ENCODE assay signal across 20 cellular contexts in genomic region chr12:15754233-15754632, GRCh38. TPM values are rescaled to one million over a fixed set of nuclear protein-coding genes. Genes with fewer than 3 reads are reported as not detected.
A peak's percentile ranks its signal among the peaks of the same experiment; 100 is the strongest.
DNase-seq lines count a peak whose midpoint lies in the region; ATAC-seq and TF ChIP-seq lines count a peak whose summit lies in the region.
"Had no signal": no experiment of that assay in that cellular context is flagged by ENCODE, and none has a peak within 500 bp of the region (broad histone marks: within the 10 kb centered on the region; RNA-seq: fewer than 3 reads in every experiment).

No MANE protein-coding gene starts in this region.

- BruUV-seq in IMR-90 (replicated peaks; lab: Mats Ljungman, UMichigan), result no TSS peak

- peak overlapping the region; percentile 55; the same call in 1 of the 2 replicates for H3K23ac ChIP-seq in IMR-90 (ENCODE audit: low read depth, low read length)

- H3K79me1 ChIP-seq in IMR-90 (ENCODE audit: low read depth in 1 of 2, low read length in 2 of 2), result peaks cover 35 to 72% of the 10 kb centered on the region in 2 experiments

- CTCF ChIA-PET in IMR-90 (lab: Yijun Ruan, JAX), result interaction anchor here (0.7 to 1.0 kb wide), 3 partner anchors 9 to 55 kb away, joined by 3 to 5 read pairs (median 4); no protein-coding TSS in a partner anchor

- WGBS in IMR-90 (ENCODE audit: extremely low coverage in 2 of 2, insufficient read length in 1 of 2), 2 experiments, result no CpG with 5 or more reads among the region's 2 CpGs

- no peak overlapping the region for H3K4me3 ChIP-seq in IMR-90 (ENCODE audit: insufficient read depth, low read depth, low read length)
- H3K4me3 ChIP-seq: ovary, right lobe of liver had no signal

- H3K9me3 ChIP-seq in IMR-90 (ENCODE audit: control insufficient read depth, insufficient read depth, low read length), result no peaks in the 10 kb centered on the region
- H3K9me3 ChIP-seq: Caco-2, ovary, right lobe of liver had no signal

- in situ Hi-C loops in IMR-90 (cut with MboI; ENCODE audit: low sequenced_read_pairs), result no loop called here

- H3K36me3 ChIP-seq in IMR-90 (ENCODE audit: control insufficient read depth, insufficient read depth, low read length), result no peaks in the 10 kb centered on the region
- H3K36me3 ChIP-seq: ovary, right lobe of liver had no signal

- no peak overlapping the region for H3K18ac ChIP-seq in IMR-90 (ENCODE audit: low read depth, low read length)

- TF ChIP-seq RAD21 in IMR-90 (IDR thresholded peaks at IDR 0.05; ENCODE audit: low read length), result no peak

- H2AK5ac ChIP-seq in IMR-90 (ENCODE audit: low read depth, low read length), result peak overlapping the region; percentile 87; the same call in 1 of the 2 replicates

- no peaks in the 10 kb centered on the region for H3K27me3 ChIP-seq in IMR-90 (ENCODE audit: control insufficient read depth, insufficient read depth, low read length)
- H3K27me3 ChIP-seq: foreskin keratinocyte, ovary, right lobe of liver had no signal

- H4K20me1 ChIP-seq in IMR-90 (ENCODE audit: insufficient read depth, low read length), result peaks cover 29% of the 10 kb centered on the region; the same call in 1 of the 2 replicates

- ATAC-seq in IMR-90 (ENCODE audit: low read depth) (peak; percentile 57), HG03520 (IDR thresholded peaks at IDR 0.05; ENCODE audit: unreplicated experiment) (no peak)
- ATAC-seq: effector memory CD8-positive, alpha-beta T cell; foreskin keratinocyte; HCT116; right lobe of liver had no signal

- H2AFZ ChIP-seq in IMR-90 (replicated peaks; ENCODE audit: low read length, poor library complexity), result no peak overlapping the region

- dilution Hi-C loops in IMR-90 (cut with HindIII; ENCODE audit: low sequenced_read_pairs, unreplicated experiment), result no loop called here

- peak overlapping the region; percentile 73; the same call in 1 of the 2 replicates for H2BK120ac ChIP-seq in IMR-90 (ENCODE audit: low read depth, low read length)

- no peak overlapping the region for H3K56ac ChIP-seq in IMR-90 (ENCODE audit: extremely low read depth, insufficient read depth, low read length)

- H3K9ac ChIP-seq in IMR-90 (ENCODE audit: low read depth, low read length), result no peak overlapping the region

- peak overlapping the region; percentile 74; the same call in 1 of the 2 replicates for H4K91ac ChIP-seq in IMR-90 (ENCODE audit: insufficient read depth, low read depth, low read length)

- H4K5ac ChIP-seq in IMR-90 (ENCODE audit: low read depth, low read length), result no peak overlapping the region

- peaks cover 18% of the 10 kb centered on the region for H3K4me1 ChIP-seq in IMR-90 (ENCODE audit: control insufficient read depth, insufficient read depth, low read length)
- H3K4me1 ChIP-seq: foreskin keratinocyte, right lobe of liver had no signal

- H3K14ac ChIP-seq in IMR-90 (replicated peaks; ENCODE audit: low read depth, low read length), result no peak overlapping the region; the same call in 1 of the 2 replicates

- H2AK9ac ChIP-seq in IMR-90 (replicated peaks; ENCODE audit: low read depth, low read length, poor library complexity), result no peak overlapping the region

- TF ChIP-seq CTCF in IMR-90 (conservative IDR thresholded peaks at IDR 0.05; ENCODE audit: low read depth, low read length), result no peak

- H3K9me1 ChIP-seq in IMR-90 (ENCODE audit: insufficient read depth, low read length), result peaks cover 18% of the 10 kb centered on the region

- intact Hi-C loops in IMR-90 (cut with micrococcal nuclease), result no loop called here

- POLR2A ChIA-PET in IMR-90 (lab: Charles Lee; ENCODE audit: unreplicated experiment), result no interaction called here

- H2BK15ac ChIP-seq in IMR-90 (ENCODE audit: low read depth, low read length), result peak overlapping the region; percentile 94; the same call in 1 of the 3 replicates

- peak overlapping the region; percentile 52 for H2BK5ac ChIP-seq in IMR-90 (ENCODE audit: low read depth, low read length, poor library complexity, severe bottlenecking)

- DNase-seq in IMR-90, result peak; percentile 65
- peak; percentile 48 for DNase-seq in dermis blood vessel endothelial cell
- peak; percentile 77 for DNase-seq in iris pigment epithelial cell (ENCODE audit: low read depth)
- no peak for DNase-seq in NCI-H82 (lab: John Stamatoyannopoulos, UW)
- DNase-seq in GM19238 (ENCODE audit: insufficient read length, low spot score), result no peak
- no peak for DNase-seq in HUDEP-2 (lab: John Stamatoyannopoulos, UW; ENCODE audit: unreplicated experiment in 76 of 76)
- DNase-seq: activated CD4-positive, alpha-beta T cell treated with anti-CD3 and anti-CD28 coated beads, Interleukin-2, amount 50 U/mL, for 4 hours; activated naive CD4-positive, alpha-beta T cell; activated T-cell treated with anti-CD3 and anti-CD28 coated beads, Interleukin-2, amount 50 U/mL, for 1 hour; Caco-2; effector memory CD8-positive, alpha-beta T cell; foreskin keratinocyte; hypothalamus; naive B cell; NCI-H2081 treated with DMSO at 0.1 percent for 48 hours; NK-92 treated with Interleukin-12 subunit alpha and Interleukin-12 subunit beta, amount 100 ng/mL, for 24 hours; ovary; right lobe of liver had no signal

- peak overlapping the region in 1 of 2 experiments; percentile 51; a peak in 1 of 4 replicates for H4K8ac ChIP-seq in IMR-90 (ENCODE audit: low read depth in 2 of 2, low read length in 2 of 2)

- no peak for TF ChIP-seq POLR2A in IMR-90 (IDR thresholded peaks at IDR 0.05; ENCODE audit: low read depth, low read length)

- H3K4ac ChIP-seq in IMR-90 (ENCODE audit: low read depth, low read length), result no peak overlapping the region

- no peak overlapping the region for H3K4me2 ChIP-seq in IMR-90 (ENCODE audit: low read depth, low read length)

- H2BK20ac ChIP-seq in IMR-90 (ENCODE audit: low read depth, low read length), result no peak overlapping the region

- no peak overlapping the region for H3K27ac ChIP-seq in IMR-90 (ENCODE audit: insufficient read depth, low read length)
- H3K27ac ChIP-seq: foreskin keratinocyte, ovary, right lobe of liver had no signal

TF ChIP-seq in IMR-90, 13 proteins besides CTCF, POLR2A, EP300 and RAD21:
- TF ChIP-seq RCOR1 (IDR thresholded peaks at IDR 0.05; ENCODE audit: insufficient replicate concordance, low read length), result no peak

RNA-seq across cellular contexts. Expression of gene EPS8, which starts 35.0 kb away (rescaled TPM):
- 102 and 104 TPM in 2 replicates for total RNA-seq in IMR-90 (2012; rRNA removed)
- 45.0 and 45.1 TPM in 2 replicates for polyA plus RNA-seq in IMR-90 (2012; rRNA removed)
- 14.0 and 14.1 TPM in 2 replicates for polyA plus RNA-seq in IMR-90 (2012; cell fraction: cytosol; rRNA removed)
- polyA plus RNA-seq in IMR-90 (2012; cell fraction: nucleus; rRNA removed; ENCODE audit: low replicate concordance), result 26.2 and 55.5 TPM in 2 replicates
- 14.1 and 29.1 TPM in 2 replicates for total RNA-seq in dermis blood vessel endothelial cell

Comparison
In these comparisons a context has a peak if more than half of its experiments do, and no peak if none do; other contexts are left out.
1. DNase-seq: peak in IMR-90 (single experiment), dermis blood vessel endothelial cell (single experiment) and iris pigment epithelial cell (single experiment); none in NCI-H82 (single experiment), GM19238 (single experiment) and HUDEP-2 (0 of 76).